Comparison of ENCODE assay signal across 6 cellular contexts in genomic region chr18:10065296-10065695, GRCh38.
"Had no signal": no experiment of that assay in that cellular context is flagged by ENCODE, and none has a peak within 500 bp of the region (broad histone marks: within the 10 kb centered on the region; RNA-seq: fewer than 3 reads in every experiment).

No MANE protein-coding gene starts in this region.

- H3K36me3 Mint-ChIP-seq: IgD-negative memory B cell had no signal

- DNase-seq: GM23248, H9, HCEC 1CT, KBM-7 had no signal

- H3K9me3 Mint-ChIP-seq: H9, IgD-negative memory B cell had no signal

- H3K27ac Mint-ChIP-seq: H9, IgD-negative memory B cell had no signal

- ATAC-seq: HepG2 had no signal

- H3K4me1 Mint-ChIP-seq: IgD-negative memory B cell had no signal

- H3K4me3 Mint-ChIP-seq: H9, IgD-negative memory B cell had no signal
